10 cellular contexts compared by ENCODE assay signal in the genomic region with DNA sequence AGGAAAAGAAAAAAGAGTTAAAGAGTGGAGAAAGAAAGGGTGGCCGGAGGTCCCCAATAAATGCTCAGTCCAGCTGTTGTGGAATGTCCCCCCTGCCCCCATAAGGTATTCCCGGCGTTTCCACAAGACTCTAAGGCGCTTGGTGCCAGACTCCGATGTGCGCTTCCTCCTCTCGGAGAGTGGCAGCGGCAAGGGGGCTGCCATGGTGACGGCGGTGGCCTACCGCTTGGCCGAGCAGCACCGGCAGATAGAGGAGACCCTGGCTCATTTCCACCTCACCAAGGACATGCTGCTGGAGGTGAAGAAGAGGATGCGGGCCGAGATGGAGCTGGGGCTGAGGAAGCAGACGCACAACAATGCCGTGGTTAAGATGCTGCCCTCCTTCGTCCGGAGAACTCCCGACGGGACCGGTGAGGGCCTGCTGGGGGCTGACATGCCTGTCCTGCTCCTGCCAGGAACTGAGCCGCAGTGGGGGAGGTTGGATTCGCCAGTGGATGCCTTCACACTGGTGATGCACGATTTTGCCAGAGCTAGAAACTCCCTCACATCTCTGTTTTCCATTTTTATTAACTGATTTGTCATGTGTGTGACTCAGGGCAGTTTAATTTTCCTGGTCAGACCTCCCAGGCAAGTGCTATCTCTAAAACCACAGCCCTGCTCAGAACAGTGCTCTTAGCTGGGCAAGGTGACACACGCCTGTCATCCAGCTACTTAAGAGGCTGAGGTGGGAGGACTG. TPM values are rescaled to one million over a fixed set of nuclear protein-coding genes. Genes with fewer than 3 reads are reported as not detected.
DNase-seq lines count a peak whose midpoint lies in the region; ATAC-seq and TF ChIP-seq lines count a peak whose summit lies in the region.
"Had no signal": no experiment of that assay in that cellular context is flagged by ENCODE, and none has a peak within 500 bp of the region (broad histone marks: within the 10 kb centered on the region; RNA-seq: fewer than 3 reads in every experiment).

No MANE protein-coding gene starts in this region.

- DNase-seq in Daoy (ENCODE audit: low read depth), result peak; percentile 87
- DNase-seq in RKO (ENCODE audit: low spot score), result peak; percentile 42
- DNase-seq in esophagus squamous epithelium (lab: John Stamatoyannopoulos, UW), result no peak
- no peak for DNase-seq in sciatic nerve (ENCODE audit: low spot score)
- no peak for DNase-seq in stimulated activated CD4-positive, alpha-beta T cell treated with anti-CD3 and anti-CD28 coated beads, Interleukin-1b, Interleukin-23, amount 100 ng/mL, for 48 hours
- DNase-seq in stimulated activated naive CD4-positive, alpha-beta T cell treated with Interleukin-2 at 50 U/mL for 16 hours (lab: John Stamatoyannopoulos, UW), result no peak
- no peak for DNase-seq in esophagus muscularis mucosa (ENCODE audit: extremely low spot score)
- DNase-seq: activated CD8-positive, alpha-beta memory T cell treated with anti-CD3 and anti-CD28 coated beads, Interleukin-2, amount 50 U/mL, for 4 hours; DMS 273 treated with DMSO at 0.1 percent for 48 hours had no signal

- ATAC-seq in sciatic nerve (peak; percentile 23), GM21390 (IDR thresholded peaks at IDR 0.05; ENCODE audit: unreplicated experiment) (no peak)

- H3K36me3 ChIP-seq in esophagus squamous epithelium, result peaks cover 12 to 97% (median 15%) of the 10 kb centered on the region in 3 donors
- peaks cover 43 to 96% (median 84%) of the 10 kb centered on the region in 4 donors for H3K36me3 ChIP-seq in esophagus muscularis mucosa

- no peaks in the 10 kb centered on the region for H3K9me3 ChIP-seq in esophagus squamous epithelium
- H3K9me3 ChIP-seq in esophagus muscularis mucosa, result no peaks in the 10 kb centered on the region

- H3K4me1 ChIP-seq in esophagus squamous epithelium (peaks cover 35 to 71% (median 46%) of the 10 kb centered on the region in 3 donors), esophagus muscularis mucosa (peaks cover 15 to 32% (median 28%) of the 10 kb centered on the region in 4 donors)

- no peak overlapping the region for H3K4me3 ChIP-seq in esophagus squamous epithelium
- H3K4me3 ChIP-seq in esophagus muscularis mucosa, result no peak overlapping the region

- H3K27me3 ChIP-seq in esophagus squamous epithelium, result no peaks in the 10 kb centered on the region
- no peaks in the 10 kb centered on the region for H3K27me3 ChIP-seq in esophagus muscularis mucosa

- no peak for TF ChIP-seq CTCF in esophagus squamous epithelium (IDR thresholded peaks at IDR 0.05)
- no peak for TF ChIP-seq CTCF in esophagus muscularis mucosa (IDR thresholded peaks at IDR 0.05)

- no peak for TF ChIP-seq POLR2A in esophagus squamous epithelium (IDR thresholded peaks at IDR 0.05)
- no peak for TF ChIP-seq POLR2A in esophagus muscularis mucosa (IDR thresholded peaks at IDR 0.05; ENCODE audit: low read depth)

- TF ChIP-seq EP300 in esophagus muscularis mucosa (IDR thresholded peaks at IDR 0.05), result no peak

- intact Hi-C loops in esophagus squamous epithelium (cut with DNase I) (loop anchor here (5.0 kb wide), 1 partner anchor 40 kb away; no protein-coding TSS in a partner anchor), sciatic nerve (cut with DNase I) (no loop called here), esophagus muscularis mucosa (cut with DNase I) (loop anchor here (5.0 kb wide), 1 partner anchor 65 kb away; no protein-coding TSS in a partner anchor)

- peak overlapping the region; percentile 77 to 94 (median 86) for H3K27ac ChIP-seq in esophagus squamous epithelium
- H3K27ac ChIP-seq in esophagus muscularis mucosa (replicated peaks in 1 of 4), result peak overlapping the region in 2 of 4 donors; percentile 36 to 54

- WGBS in esophagus squamous epithelium, 2 donors, result 73 to 75% methylated on average over 19 to 24 of the region's 26 CpGs
- WGBS in esophagus muscularis mucosa, result 84% methylated on average over 19 of the region's 26 CpGs

RNA-seq across cellular contexts. Expression of gene TACR2, which starts 34.2 kb away (rescaled TPM):
- not detected in 2 replicates for total RNA-seq in Daoy (2014; rRNA removed; shearing (Covaris generic))
- total RNA-seq in esophagus squamous epithelium, result 10 to 100 TPM in 1 of 4 donors, 1 to 10 TPM in 2, under 1 TPM in 1; 0.72 to 24.0 (median 4.4) TPM
- 0.53 TPM for total RNA-seq in sciatic nerve
- total RNA-seq in esophagus muscularis mucosa, result 10 to 100 TPM; 51.4 to 72.6 (median 68.1) TPM

Comparison
In these comparisons a context has a peak if more than half of its experiments do, and no peak if none do; other contexts are left out.
1. DNase-seq: peak in Daoy (single experiment) and RKO (single experiment); none in esophagus squamous epithelium (single experiment), sciatic nerve (single experiment), stimulated activated CD4-positive, alpha-beta T cell treated with anti-CD3 and anti-CD28 coated beads, Interleukin-1b, Interleukin-23, amount 100 ng/mL, for 48 hours (single experiment), stimulated activated naive CD4-positive, alpha-beta T cell treated with Interleukin-2 at 50 U/mL for 16 hours (single experiment) and esophagus muscularis mucosa (single experiment).